Comparison of ENCODE assay signal across 13 cellular contexts in genomic region chr12:117360551-117361311, GRCh38. TPM values are rescaled to one million over a fixed set of nuclear protein-coding genes. Genes with fewer than 3 reads are reported as not detected.
DNase-seq lines count a peak whose midpoint lies in the region; ATAC-seq and TF ChIP-seq lines count a peak whose summit lies in the region.
"Had no signal": no experiment of that assay in that cellular context is flagged by ENCODE, and none has a peak within 500 bp of the region (broad histone marks: within the 10 kb centered on the region; RNA-seq: fewer than 3 reads in every experiment).

No MANE protein-coding gene starts in this region.

- DNase-seq in H7 (peak; percentile 89), NCI-H69 (lab: John Stamatoyannopoulos, UW) (peak; percentile 32), right cardiac atrium (no peak), NCI-H187 (lab: John Stamatoyannopoulos, UW) (no peak), epidermal melanocyte (ENCODE audit: insufficient read length, low spot score) (no peak), hippocampal formation (lab: John Stamatoyannopoulos, UW) (no peak)
- no peak for DNase-seq in stimulated activated naive CD8-positive, alpha-beta T cell treated with anti-CD3 and anti-CD28 coated beads, Interleukin-15, amount 100 ng/mL, for 72 hours
- DNase-seq: stimulated activated CD8-positive, alpha-beta memory T cell treated with anti-CD3 and anti-CD28 coated beads, Interleukin-4, amount 100 ng/mL, for 48 hours; T1000 had no signal

- intact Hi-C loops in right cardiac atrium (cut with DNase I): loop anchor here in 2 of 4 donors (5.0 to 10.0 kb wide), 2 partner anchors 314 to 477 kb away; no protein-coding TSS in a partner anchor

- H3K79me2 ChIP-seq in parathyroid adenoma: no peaks in the 10 kb centered on the region

- no peaks in the 10 kb centered on the region for H3K4me1 Mint-ChIP-seq in stimulated activated naive CD8-positive, alpha-beta T cell treated with anti-CD3 and anti-CD28 coated beads, Interleukin-15, amount 100 ng/mL, for 72 hours

- H2AFZ ChIP-seq in parathyroid adenoma: no peak overlapping the region

- H3K4me3 ChIP-seq in H7 (ENCODE audit: insufficient read depth, low read depth, low read length) (peak overlapping the region; percentile 70), right cardiac atrium (ENCODE audit: low read length) (peak overlapping the region; percentile 1), parathyroid adenoma (ENCODE audit: low read depth, low read length) (no peak overlapping the region)

- no peak for TF ChIP-seq CTCF in parathyroid adenoma (IDR thresholded peaks at IDR 0.05)

- H3K36me3 ChIP-seq in H7 (replicated peaks; ENCODE audit: control insufficient read depth, insufficient read depth, low read length) (no peaks in the 10 kb centered on the region), parathyroid adenoma (ENCODE audit: control insufficient read depth, insufficient read depth, low read length) (no peaks in the 10 kb centered on the region)

- H3K27me3 ChIP-seq in H7 (ENCODE audit: control insufficient read depth, insufficient read depth, low read length) (peaks cover 68% of the 10 kb centered on the region), right cardiac atrium (ENCODE audit: control insufficient read depth, insufficient read depth) (no peaks in the 10 kb centered on the region), parathyroid adenoma (ENCODE audit: control insufficient read depth, insufficient read depth, low read length) (peaks cover 3% of the 10 kb centered on the region)

- no peak overlapping the region for H3K9ac ChIP-seq in parathyroid adenoma

- no peak overlapping the region for H3K4me3 Mint-ChIP-seq in stimulated activated naive CD8-positive, alpha-beta T cell treated with anti-CD3 and anti-CD28 coated beads, Interleukin-15, amount 100 ng/mL, for 72 hours

- H3K9me3 ChIP-seq in right cardiac atrium (ENCODE audit: control insufficient read depth, low read length) (no peaks in the 10 kb centered on the region), parathyroid adenoma (ENCODE audit: control insufficient read depth, low read length) (no peaks in the 10 kb centered on the region)

- H3K27ac ChIP-seq in right cardiac atrium (ENCODE audit: low read length) (no peak overlapping the region), parathyroid adenoma (no peak overlapping the region)
- H3K27ac ChIP-seq: C4-2B had no signal

- no peak overlapping the region for H3K27ac Mint-ChIP-seq in stimulated activated naive CD8-positive, alpha-beta T cell treated with anti-CD3 and anti-CD28 coated beads, Interleukin-15, amount 100 ng/mL, for 72 hours
- H3K27ac Mint-ChIP-seq: activated naive CD4-positive, alpha-beta T cell treated with anti-CD3 and anti-CD28 coated beads, Interleukin-2, amount 50 U/mL, for 72 hours had no signal

- peaks cover 78% of the 10 kb centered on the region for H3K27me3 Mint-ChIP-seq in stimulated activated naive CD8-positive, alpha-beta T cell treated with anti-CD3 and anti-CD28 coated beads, Interleukin-15, amount 100 ng/mL, for 72 hours

- peak overlapping the region; percentile 47 for H3K4me2 ChIP-seq in parathyroid adenoma (ENCODE audit: low read length)

- H3K4me1 ChIP-seq in right cardiac atrium (ENCODE audit: control insufficient read depth, insufficient read depth, low read length): no peaks in the 10 kb centered on the region
- H3K4me1 ChIP-seq in parathyroid adenoma: no peaks in the 10 kb centered on the region

- WGBS in right cardiac atrium: 1% methylated on average over 86 of the region's 86 CpGs

- no peaks in the 10 kb centered on the region for H3K9me3 Mint-ChIP-seq in stimulated activated naive CD8-positive, alpha-beta T cell treated with anti-CD3 and anti-CD28 coated beads, Interleukin-15, amount 100 ng/mL, for 72 hours
- H3K9me3 Mint-ChIP-seq: activated naive CD4-positive, alpha-beta T cell treated with anti-CD3 and anti-CD28 coated beads, Interleukin-2, amount 50 U/mL, for 72 hours had no signal

- ATAC-seq in right cardiac atrium: peak; percentile 12 to 24
- ATAC-seq in stimulated activated naive CD8-positive, alpha-beta T cell treated with anti-CD3 and anti-CD28 coated beads, Interleukin-15, amount 100 ng/mL, for 72 hours: no peak
- ATAC-seq: activated naive CD4-positive, alpha-beta T cell treated with anti-CD3 and anti-CD28 coated beads, Interleukin-2, amount 50 U/mL, for 72 hours; Panc1 had no signal

RNA-seq across cellular contexts. Expression of gene NOS1, which starts 0.7 kb away (rescaled TPM):
- 0.35 and 0.48 TPM in 2 replicates for total RNA-seq in H7 (2014; rRNA removed; shearing (Covaris generic))
- total RNA-seq in right cardiac atrium: under 1 TPM; 0.09 to 0.71 (median 0.27) TPM
- 0.07 TPM for polyA plus RNA-seq in right cardiac atrium

Comparison
In these comparisons a context has a peak if more than half of its experiments do, and no peak if none do; other contexts are left out.
1. DNase-seq: peak in H7 (single experiment) and NCI-H69 (single experiment); none in right cardiac atrium (0 of 3), stimulated activated naive CD8-positive, alpha-beta T cell treated with anti-CD3 and anti-CD28 coated beads, Interleukin-15, amount 100 ng/mL, for 72 hours (0 of 2), NCI-H187 (0 of 2), epidermal melanocyte (single experiment) and hippocampal formation (0 of 2).